In genomic region chr6:154732824-154733609, GRCh38 we compare ENCODE assay signal across 8 cellular contexts. TPM values are rescaled to one million over a fixed set of nuclear protein-coding genes. Genes with fewer than 3 reads are reported as not detected.
DNase-seq lines count a peak whose midpoint lies in the region; ATAC-seq, FAIRE-seq and TF ChIP-seq lines count a peak whose summit lies in the region.

A gene with protein sequence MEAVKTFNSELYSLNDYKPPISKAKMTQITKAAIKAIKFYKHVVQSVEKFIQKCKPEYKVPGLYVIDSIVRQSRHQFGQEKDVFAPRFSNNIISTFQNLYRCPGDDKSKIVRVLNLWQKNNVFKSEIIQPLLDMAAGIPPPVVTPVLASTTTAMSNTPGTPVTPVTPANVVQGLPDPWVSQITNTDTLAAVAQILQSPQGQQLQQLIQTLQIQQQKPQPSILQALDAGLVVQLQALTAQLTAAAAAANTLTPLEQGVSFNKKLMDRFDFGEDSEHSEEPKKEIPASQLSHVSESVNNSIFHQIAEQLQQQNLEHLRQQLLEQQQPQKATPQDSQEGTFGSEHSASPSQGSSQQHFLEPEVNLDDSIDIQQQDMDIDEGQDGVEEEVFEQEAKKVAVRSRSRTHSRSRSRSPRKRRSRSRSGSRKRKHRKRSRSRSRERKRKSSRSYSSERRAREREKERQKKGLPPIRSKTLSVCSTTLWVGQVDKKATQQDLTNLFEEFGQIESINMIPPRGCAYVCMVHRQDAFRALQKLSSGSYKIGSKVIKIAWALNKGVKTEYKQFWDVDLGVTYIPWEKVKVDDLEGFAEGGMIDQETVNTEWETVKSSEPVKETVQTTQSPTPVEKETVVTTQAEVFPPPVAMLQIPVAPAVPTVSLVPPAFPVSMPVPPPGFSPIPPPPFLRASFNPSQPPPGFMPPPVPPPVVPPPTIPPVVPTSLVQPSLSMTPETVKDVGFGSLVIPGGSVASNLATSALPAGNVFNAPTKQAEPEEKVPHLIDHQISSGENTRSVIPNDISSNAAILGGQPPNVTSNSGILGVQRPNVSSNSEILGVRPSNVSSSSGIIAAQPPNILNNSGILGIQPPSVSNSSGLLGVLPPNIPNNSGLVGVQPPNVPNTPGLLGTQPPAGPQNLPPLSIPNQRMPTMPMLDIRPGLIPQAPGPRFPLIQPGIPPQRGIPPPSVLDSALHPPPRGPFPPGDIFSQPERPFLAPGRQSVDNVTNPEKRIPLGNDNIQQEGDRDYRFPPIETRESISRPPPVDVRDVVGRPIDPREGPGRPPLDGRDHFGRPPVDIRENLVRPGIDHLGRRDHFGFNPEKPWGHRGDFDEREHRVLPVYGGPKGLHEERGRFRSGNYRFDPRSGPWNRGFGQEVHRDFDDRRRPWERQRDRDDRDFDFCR (N-terminal part only) (plus strand): TSS chr6:154733416. CDS start chr6:154733901, 485 bp downstream.

- CTCF ChIA-PET in GM10248 (lab: Yijun Ruan, JAX), result no interaction called here

- H3K9me3 ChIP-seq in HAP-1 (no peaks in the 10 kb centered on the region), pancreas (no peaks in the 10 kb centered on the region), thyroid gland (no peaks in the 10 kb centered on the region)

- in situ Hi-C loops in HAP-1 (cut with MboI; ENCODE audit: low sequenced_read_pairs), result no loop called here

- H3K36me3 Mint-ChIP-seq in activated naive CD8-positive, alpha-beta T cell, result peaks cover 6% of the 10 kb centered on the region
- no peaks in the 10 kb centered on the region for H3K36me3 Mint-ChIP-seq in glutamatergic neuron (ENCODE audit: unreplicated experiment)

- H3K4me3 Mint-ChIP-seq in activated naive CD8-positive, alpha-beta T cell, result peak within 1 kb of the TSS; percentile 94
- peak within 1 kb of the TSS; percentile 96 for H3K4me3 Mint-ChIP-seq in glutamatergic neuron (ENCODE audit: unreplicated experiment)

- TF ChIP-seq CTCF in GM10248 (IDR thresholded peaks at IDR 0.05; ENCODE audit: control extremely low read depth, extremely low read depth, low read depth, missing control alignments) (peak; percentile 93), glutamatergic neuron (IDR thresholded peaks at IDR 0.05; ENCODE audit: partially characterized antibody, unreplicated experiment) (peak; percentile 90), pancreas (IDR thresholded peaks at IDR 0.05) (peak; percentile 80 to 86 (median 82)), thyroid gland (IDR thresholded peaks at IDR 0.05) (peak; percentile 32 to 97 (median 82))

- H3K27ac Mint-ChIP-seq in activated naive CD8-positive, alpha-beta T cell, result peak within 1 kb of the TSS; percentile 95
- peak within 1 kb of the TSS; percentile 84 for H3K27ac Mint-ChIP-seq in glutamatergic neuron (ENCODE audit: unreplicated experiment)

- 0 to 1% methylated on average over 51 to 76 of the region's 76 CpGs for WGBS in pancreas, 2 donors
- 1% methylated on average over 29 to 48 of the region's 76 CpGs for WGBS in thyroid gland, 2 donors

- DNase-seq in GM10248 (ENCODE audit: extremely low spot score) (peak; percentile 90), HAP-1 (ENCODE audit: low spot score in 2 of 2) (peak; percentile 75 to 82), M059J (ENCODE audit: low read depth) (peak; percentile 81), SKM-1 (lab: John Stamatoyannopoulos, UW; ENCODE audit: unreplicated experiment) (peak; percentile 76), glutamatergic neuron (peak; percentile 87), pancreas (peak; percentile 74 to 95 (median 84)), thyroid gland (peak; percentile 75 to 81)

- 0 out of 2 replicates have a peak, but pooled peaks cover 7% of the 10 kb centered on the region for H3K36me3 ChIP-seq in HAP-1 (replicated peaks)
- H3K36me3 ChIP-seq in pancreas, result no peaks in the 10 kb centered on the region
- H3K36me3 ChIP-seq in thyroid gland, result no peaks in the 10 kb centered on the region

- H3K27ac ChIP-seq in pancreas, result peak within 1 kb of the TSS; percentile 99 to 100 (median 100)
- H3K27ac ChIP-seq in thyroid gland, result peak within 1 kb of the TSS; percentile 100

- intact Hi-C loops in pancreas (cut with DNase I), result no loop called here
- intact Hi-C loops in thyroid gland (cut with DNase I), result loop anchor here (10.0 kb wide), 1 partner anchor 58 kb away; no protein-coding TSS in a partner anchor

- peaks cover 42% of the 10 kb centered on the region for H3K4me1 Mint-ChIP-seq in activated naive CD8-positive, alpha-beta T cell (ENCODE audit: low read depth)
- H3K4me1 Mint-ChIP-seq in glutamatergic neuron (ENCODE audit: low read depth, unreplicated experiment), result peaks cover 11% of the 10 kb centered on the region

- H3K27me3 Mint-ChIP-seq in activated naive CD8-positive, alpha-beta T cell, result no peaks in the 10 kb centered on the region
- H3K27me3 Mint-ChIP-seq in glutamatergic neuron (ENCODE audit: unreplicated experiment), result peaks cover 3% of the 10 kb centered on the region

- no peaks in the 10 kb centered on the region for H3K9me3 Mint-ChIP-seq in activated naive CD8-positive, alpha-beta T cell (ENCODE audit: low read depth)
- H3K9me3 Mint-ChIP-seq in glutamatergic neuron (ENCODE audit: unreplicated experiment), result peaks cover 9% of the 10 kb centered on the region

- FAIRE-seq in pancreas (lab: Jason Lieb, UNC), result no peak

- H3K4me3 ChIP-seq in HAP-1 (peak within 1 kb of the TSS; percentile 94), pancreas (peak within 1 kb of the TSS; percentile 97 to 100 (median 100)), thyroid gland (replicated peaks in 1 of 3) (peak within 1 kb of the TSS; percentile 89 to 99 (median 98))

- ATAC-seq in pancreas, result peak; percentile 84 to 92 (median 86)

- H3K27me3 ChIP-seq in HAP-1 (ENCODE audit: low read depth) (no peaks in the 10 kb centered on the region), pancreas (no peaks in the 10 kb centered on the region), thyroid gland (no peaks in the 10 kb centered on the region)

- peak in 1 of 2 donors; percentile 73 for TF ChIP-seq POLR2A in thyroid gland (IDR thresholded peaks at IDR 0.05)

- H3K4me1 ChIP-seq in HAP-1, result peaks cover 30% of the 10 kb centered on the region
- H3K4me1 ChIP-seq in pancreas, result peaks cover 12 to 39% (median 20%) of the 10 kb centered on the region in 3 donors
- peaks cover 24 to 37% of the 10 kb centered on the region in 2 donors for H3K4me1 ChIP-seq in thyroid gland

- POLR2A ChIA-PET in GM10248 (lab: Yijun Ruan, JAX), result no interaction called here

RNA-seq across cellular contexts. Expression of the gene that starts here (rescaled TPM):
- 24.8 and 38.5 TPM in 2 replicates for total RNA-seq in M059J (2014; rRNA removed; shearing (Covaris generic))
- total RNA-seq in glutamatergic neuron (ENCODE audit: unreplicated experiment) (54.9 TPM), pancreas (10 to 100 TPM; 15.2 to 25.4 (median 18.2) TPM), thyroid gland (10 to 100 TPM; 60.9 to 88.8 (median 65.1) TPM)
- 10 to 100 TPM in 1 of 2 donors, 1 to 10 TPM in 1; 8.3 to 10.2 TPM for polyA plus RNA-seq in pancreas

Comparison
In these comparisons a context has a peak if more than half of its experiments do, and no peak if none do; other contexts are left out.
1. Peak in every context shown above with its lines: DNase-seq, ATAC-seq, H3K4me3 ChIP-seq and H3K27ac ChIP-seq.